ENCODE assay signal across 17 cellular contexts in genomic region chr16:23258919-23259237, GRCh38. TPM values are rescaled to one million over a fixed set of nuclear protein-coding genes. Genes with fewer than 3 reads are reported as not detected.
"Had no signal": no experiment of that assay in that cellular context is flagged by ENCODE, and none has a peak within 500 bp of the region (broad histone marks: within the 10 kb centered on the region; RNA-seq: fewer than 3 reads in every experiment).

No MANE protein-coding gene starts in this region.

- H3K36me3 ChIP-seq: esophagus muscularis mucosa, neutrophil, pancreas, sigmoid colon had no signal

- H3K4me3 ChIP-seq: coronary artery, esophagus muscularis mucosa, pancreas, sigmoid colon had no signal

- DNase-seq: activated CD4-positive, alpha-beta T cell treated with anti-CD3 and anti-CD28 coated beads, Interleukin-2, amount 10 ng/mL, durations not matched to agents 24 days and 14 days; activated CD4-positive, CD25-positive, alpha-beta regulatory T cell; activated CD8-positive, alpha-beta T cell treated with anti-CD3 and anti-CD28 coated beads for 36 hours; activated naive CD4-positive, alpha-beta T cell treated with Interleukin-2 at 50 U/mL for 16 hours; activated T-cell treated with anti-CD3 and anti-CD28 coated beads, Interleukin-2, amount 50 U/mL, for 1 hour; anterior cingulate cortex; mesendoderm; natural killer cell; pancreas; sigmoid colon; stimulated activated CD4-positive, alpha-beta T cell treated with anti-CD3 and anti-CD28 coated beads, Interleukin-4, amount 100 ng/mL, for 24 hours; T-cell had no signal

- H3K9me3 ChIP-seq: neutrophil, pancreas, sigmoid colon had no signal

- ATAC-seq: activated CD8-positive, alpha-beta T cell treated with anti-CD3 and anti-CD28 coated beads for 36 hours; natural killer cell; pancreas; stimulated activated memory B cell treated with anti-CD40 and anti-IgM and Interleukin-4, amounts not matched to agents 10 μg/mL and 1 μg/mL and 100 μg/mL, for 72 hours; T-cell had no signal

- H3K27ac ChIP-seq: coronary artery, esophagus muscularis mucosa, neutrophil, pancreas, sigmoid colon had no signal

- H3K4me1 ChIP-seq: esophagus muscularis mucosa, pancreas, sigmoid colon had no signal

- H3K27me3 ChIP-seq: pancreas, sigmoid colon had no signal

RNA-seq across cellular contexts. Expression of gene SCNN1B, which starts 43.2 kb away (rescaled TPM):
- total RNA-seq: activated CD4-positive, alpha-beta T cell treated with anti-CD3 and anti-CD28 coated beads, Interleukin-2, amount 10 ng/mL, durations not matched to agents 24 days and 14 days; activated CD8-positive, alpha-beta T cell treated with anti-CD3 and anti-CD28 coated beads for 36 hours; activated T-helper 2 cell treated with anti-CD3 and anti-CD28 coated beads, Interferon-gamma antibody, Interleukin-2, Interleukin-4, amounts not matched to agents 10 μg/mL and 5 μg/mL and 100 μg/mL, durations not matched to agents 14 hours and 24 hours and 36 hours; natural killer cell; T-cell had no signal
